22 cellular contexts compared by ENCODE assay signal in genomic region chr5:41503321-41503720, GRCh38. TPM values are rescaled to one million over a fixed set of nuclear protein-coding genes. Genes with fewer than 3 reads are reported as not detected.
"Had no signal": no experiment of that assay in that cellular context is flagged by ENCODE, and none has a peak within 500 bp of the region (broad histone marks: within the 10 kb centered on the region; RNA-seq: fewer than 3 reads in every experiment).

No MANE protein-coding gene starts in this region.

- ATAC-seq: activated T-cell treated with anti-CD3 and anti-CD28 coated beads, Interleukin-2, amount 50 U/mL, for 4 hours; Right ventricle myocardium inferior had no signal

- H3K4me1 Mint-ChIP-seq: activated CD4-positive, alpha-beta T cell treated with anti-CD3 and anti-CD28 coated beads, Interleukin-2, amount 10 ng/mL, durations not matched to agents 7 days and 5 days; activated naive CD4-positive, alpha-beta T cell treated with anti-CD3 and anti-CD28 coated beads, Interleukin-2, amount 50 U/mL, for 24 hours had no signal

- H3K27me3 Mint-ChIP-seq: activated CD4-positive, alpha-beta memory T cell treated with anti-CD3 and anti-CD28 coated beads for 36 hours; activated CD4-positive, alpha-beta T cell treated with anti-CD3 and anti-CD28 coated beads, Interleukin-2, amount 10 ng/mL, durations not matched to agents 7 days and 5 days had no signal

- H3K4me3 Mint-ChIP-seq: activated CD4-positive, alpha-beta memory T cell treated with anti-CD3 and anti-CD28 coated beads for 36 hours; activated CD4-positive, alpha-beta T cell treated with anti-CD3 and anti-CD28 coated beads, Interleukin-2, amount 10 ng/mL, durations not matched to agents 7 days and 5 days; activated naive CD4-positive, alpha-beta T cell treated with anti-CD3 and anti-CD28 coated beads, Interleukin-2, amount 50 U/mL, for 24 hours; activated T-cell treated with anti-CD3 and anti-CD28 coated beads, Interleukin-2, amount 50 U/mL, for 4 hours; T-helper 1 cell treated with Interleukin-12 subunit alpha and Interleukin-12 subunit beta and Interleukin-4 antibody, amounts not matched to agents 30 μg/mL and 1 μg/mL, for 36 hours had no signal

- H3K9me3 Mint-ChIP-seq: activated CD4-positive, alpha-beta memory T cell treated with anti-CD3 and anti-CD28 coated beads for 36 hours; activated T-cell treated with anti-CD3 and anti-CD28 coated beads, Interleukin-2, amount 50 U/mL, for 4 hours; T-helper 1 cell treated with Interleukin-12 subunit alpha and Interleukin-12 subunit beta and Interleukin-4 antibody, amounts not matched to agents 30 μg/mL and 1 μg/mL, for 36 hours had no signal

- H3K36me3 Mint-ChIP-seq: activated CD4-positive, alpha-beta memory T cell treated with anti-CD3 and anti-CD28 coated beads for 36 hours; activated naive CD4-positive, alpha-beta T cell treated with anti-CD3 and anti-CD28 coated beads, Interleukin-2, amount 50 U/mL, for 24 hours had no signal

- H3K9me3 ChIP-seq: breast epithelium had no signal

- H3K4me1 ChIP-seq: breast epithelium had no signal

- DNase-seq: activated CD4-positive, alpha-beta memory T cell treated with anti-CD3 and anti-CD28 coated beads for 36 hours; activated CD4-positive, alpha-beta T cell treated with anti-CD3 and anti-CD28 coated beads, Interleukin-2, amount 10 ng/mL, durations not matched to agents 7 days and 5 days; activated CD4-positive, CD25-positive, alpha-beta regulatory T cell; activated CD8-positive, alpha-beta memory T cell treated with anti-CD3 and anti-CD28 coated beads for 24 hours; activated gamma-delta T cell treated with Interleukin-2 at 50 U/mL for 16 hours; activated T-cell treated with anti-CD3 and anti-CD28 coated beads, Interleukin-2, amount 50 U/mL, for 4 hours; aorta; IMR-90; Kasumi-1; KBM-7; NCI-H1092; NCI-H1930; NCI-H2171; NCI-H2227 treated with DMSO at 0.1 percent for 48 hours; NCI-H526; RPMI8226 had no signal

- H3K27me3 ChIP-seq: breast epithelium had no signal

- H3K27ac ChIP-seq: breast epithelium, SK-N-MC had no signal

- H3K36me3 ChIP-seq: breast epithelium had no signal

- H3K27ac Mint-ChIP-seq: activated CD4-positive, alpha-beta memory T cell treated with anti-CD3 and anti-CD28 coated beads for 36 hours; activated CD4-positive, alpha-beta T cell treated with anti-CD3 and anti-CD28 coated beads, Interleukin-2, amount 10 ng/mL, durations not matched to agents 7 days and 5 days; activated naive CD4-positive, alpha-beta T cell treated with anti-CD3 and anti-CD28 coated beads, Interleukin-2, amount 50 U/mL, for 24 hours; T-helper 1 cell treated with Interleukin-12 subunit alpha and Interleukin-12 subunit beta and Interleukin-4 antibody, amounts not matched to agents 30 μg/mL and 1 μg/mL, for 36 hours had no signal

- H3K4me3 ChIP-seq: breast epithelium, SK-N-MC had no signal

RNA-seq across cellular contexts. Expression of gene PLCXD3, which starts 7.1 kb away (rescaled TPM):
- total RNA-seq: activated CD4-positive, alpha-beta memory T cell treated with anti-CD3 and anti-CD28 coated beads for 36 hours; activated CD4-positive, alpha-beta T cell treated with anti-CD3 and anti-CD28 coated beads, Interleukin-2, amount 10 ng/mL, durations not matched to agents 7 days and 5 days; activated T-cell treated with anti-CD3 and anti-CD28 coated beads, Interleukin-2, amount 50 U/mL, for 4 hours; NCI-H460 had no signal
